2 cellular contexts compared by ENCODE assay signal in the genomic region with DNA sequence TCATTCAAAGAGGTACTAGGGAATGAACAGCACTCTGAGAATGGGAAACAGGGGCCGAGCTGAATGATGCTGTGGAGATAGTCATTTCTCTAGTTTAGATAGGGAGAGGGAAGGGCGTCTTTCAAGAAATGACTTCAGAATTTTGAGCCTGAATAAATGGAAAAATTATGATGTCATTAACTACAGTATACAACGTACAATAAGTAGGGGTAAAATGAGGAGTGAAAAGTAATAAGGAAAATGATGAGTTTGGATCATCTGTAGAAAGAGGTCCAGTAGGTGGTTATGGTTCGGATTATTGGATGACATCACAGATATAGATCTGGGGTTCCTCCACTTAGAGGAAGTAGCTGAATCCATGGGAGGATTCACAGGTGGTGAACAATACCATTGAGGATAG.
TF ChIP-seq lines count a peak whose summit lies in the region.

No MANE protein-coding gene starts in this region.

TF ChIP-seq in HepG2, 621 proteins besides CTCF, POLR2A, EP300 and RAD21 (continued from another document):
- TF ChIP-seq, protein P1, sequence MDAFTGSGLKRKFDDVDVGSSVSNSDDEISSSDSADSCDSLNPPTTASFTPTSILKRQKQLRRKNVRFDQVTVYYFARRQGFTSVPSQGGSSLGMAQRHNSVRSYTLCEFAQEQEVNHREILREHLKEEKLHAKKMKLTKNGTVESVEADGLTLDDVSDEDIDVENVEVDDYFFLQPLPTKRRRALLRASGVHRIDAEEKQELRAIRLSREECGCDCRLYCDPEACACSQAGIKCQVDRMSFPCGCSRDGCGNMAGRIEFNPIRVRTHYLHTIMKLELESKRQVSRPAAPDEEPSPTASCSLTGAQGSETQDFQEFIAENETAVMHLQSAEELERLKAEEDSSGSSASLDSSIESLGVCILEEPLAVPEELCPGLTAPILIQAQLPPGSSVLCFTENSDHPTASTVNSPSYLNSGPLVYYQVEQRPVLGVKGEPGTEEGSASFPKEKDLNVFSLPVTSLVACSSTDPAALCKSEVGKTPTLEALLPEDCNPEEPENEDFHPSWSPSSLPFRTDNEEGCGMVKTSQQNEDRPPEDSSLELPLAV (CRISPR knock-in tag; conservative IDR thresholded peaks at IDR 0.05; ENCODE audit: low read depth) = no peak
- no peak for TF ChIP-seq PAX8 (CRISPR knock-in tag; IDR thresholded peaks at IDR 0.05; ENCODE audit: borderline replicate concordance)
- TF ChIP-seq ZNF530 (CRISPR knock-in tag; IDR thresholded peaks at IDR 0.05; ENCODE audit: low read depth) = no peak
- TF ChIP-seq, protein P2, sequence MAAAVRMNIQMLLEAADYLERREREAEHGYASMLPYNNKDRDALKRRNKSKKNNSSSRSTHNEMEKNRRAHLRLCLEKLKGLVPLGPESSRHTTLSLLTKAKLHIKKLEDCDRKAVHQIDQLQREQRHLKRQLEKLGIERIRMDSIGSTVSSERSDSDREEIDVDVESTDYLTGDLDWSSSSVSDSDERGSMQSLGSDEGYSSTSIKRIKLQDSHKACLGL (CRISPR knock-in tag; IDR thresholded peaks at IDR 0.05) = no peak
TF ChIP-seq in HepG2: peak in this region for 2.

TF ChIP-seq in HEK293, 187 proteins besides CTCF, POLR2A, EP300 and RAD21 (continued from another document):
- TF ChIP-seq, protein P3, sequence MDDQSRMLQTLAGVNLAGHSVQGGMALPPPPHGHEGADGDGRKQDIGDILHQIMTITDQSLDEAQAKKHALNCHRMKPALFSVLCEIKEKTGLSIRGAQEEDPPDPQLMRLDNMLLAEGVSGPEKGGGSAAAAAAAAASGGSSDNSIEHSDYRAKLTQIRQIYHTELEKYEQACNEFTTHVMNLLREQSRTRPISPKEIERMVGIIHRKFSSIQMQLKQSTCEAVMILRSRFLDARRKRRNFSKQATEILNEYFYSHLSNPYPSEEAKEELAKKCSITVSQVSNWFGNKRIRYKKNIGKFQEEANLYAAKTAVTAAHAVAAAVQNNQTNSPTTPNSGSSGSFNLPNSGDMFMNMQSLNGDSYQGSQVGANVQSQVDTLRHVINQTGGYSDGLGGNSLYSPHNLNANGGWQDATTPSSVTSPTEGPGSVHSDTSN (CRISPR knock-in tag; IDR thresholded peaks at IDR 0.05) = no peak
- no peak for TF ChIP-seq ZBTB21 (tag by site-specific recombination; IDR thresholded peaks at IDR 0.05)
- TF ChIP-seq, protein P4, sequence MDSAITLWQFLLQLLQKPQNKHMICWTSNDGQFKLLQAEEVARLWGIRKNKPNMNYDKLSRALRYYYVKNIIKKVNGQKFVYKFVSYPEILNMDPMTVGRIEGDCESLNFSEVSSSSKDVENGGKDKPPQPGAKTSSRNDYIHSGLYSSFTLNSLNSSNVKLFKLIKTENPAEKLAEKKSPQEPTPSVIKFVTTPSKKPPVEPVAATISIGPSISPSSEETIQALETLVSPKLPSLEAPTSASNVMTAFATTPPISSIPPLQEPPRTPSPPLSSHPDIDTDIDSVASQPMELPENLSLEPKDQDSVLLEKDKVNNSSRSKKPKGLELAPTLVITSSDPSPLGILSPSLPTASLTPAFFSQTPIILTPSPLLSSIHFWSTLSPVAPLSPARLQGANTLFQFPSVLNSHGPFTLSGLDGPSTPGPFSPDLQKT (IDR thresholded peaks at IDR 0.05; ENCODE audit: borderline replicate concordance, low read depth, low read length) = no peak
TF ChIP-seq in HEK293: peak in this region for 1.
